8 cellular contexts compared by ENCODE assay signal in genomic region chr15:41695750-41696436, GRCh38. TPM values are rescaled to one million over a fixed set of nuclear protein-coding genes. Genes with fewer than 3 reads are reported as not detected.
DNase-seq lines count a peak whose midpoint lies in the region; ATAC-seq and TF ChIP-seq lines count a peak whose summit lies in the region.

No MANE protein-coding gene starts in this region.

- no peaks in the 10 kb centered on the region for H4K20me1 ChIP-seq in fibroblast of lung (ENCODE audit: control insufficient read depth, extremely low read depth, insufficient read depth, low read length)

- H3K4me3 ChIP-seq in fibroblast of lung (replicated peaks in 1 of 4; ENCODE audit: control extremely low read depth in 1 of 4, insufficient read depth in 1 of 4, low read depth in 3 of 4, low read length in 4 of 4) (peak overlapping the region in 1 of 4 experiments; percentile 23), skeletal muscle cell (ENCODE audit: low read depth, low read length) (no peak overlapping the region), neuronal stem cell (ENCODE audit: low read length in 2 of 2) (no peak overlapping the region)

- H3K9me3 ChIP-seq in fibroblast of lung (ENCODE audit: control insufficient read depth, insufficient read depth, low read depth, low read length) (no peaks in the 10 kb centered on the region), neuronal stem cell (replicated peaks in 1 of 2; ENCODE audit: control insufficient read depth in 2 of 2, insufficient read depth in 1 of 2, low read depth in 1 of 2, low read length in 2 of 2) (peaks cover 0 to 3% of the 10 kb centered on the region in 2 donors)

- H2BK15ac ChIP-seq in neuronal stem cell (ENCODE audit: low read length): no peak overlapping the region

- H3K4ac ChIP-seq in neuronal stem cell (ENCODE audit: low read length): no peak overlapping the region

- H4K8ac ChIP-seq in neuronal stem cell (ENCODE audit: low read depth, low read length): no peak overlapping the region

- DNase-seq in KG1 (lab: John Stamatoyannopoulos, UW): peak; percentile 62
- DNase-seq in activated CD4-positive, alpha-beta T cell treated with anti-CD3 and anti-CD28 coated beads for 4 hours: peak; percentile 36 to 42
- peak; percentile 23 to 71 for DNase-seq in fibroblast of lung (ENCODE audit: low read depth in 2 of 2)
- DNase-seq in skeletal muscle cell (ENCODE audit: low read depth): peak; percentile 7
- DNase-seq in NCI-H1105 (lab: John Stamatoyannopoulos, UW): no peak
- no peak for DNase-seq in neuronal stem cell (ENCODE audit: low spot score)

- no peak overlapping the region for H3K4me2 ChIP-seq in fibroblast of lung (ENCODE audit: extremely low read depth, insufficient read depth, low read length)
- no peak overlapping the region for H3K4me2 ChIP-seq in neuronal stem cell (ENCODE audit: insufficient read depth, low read length, poor library complexity, severe bottlenecking)

- H3K79me1 ChIP-seq in neuronal stem cell (ENCODE audit: low read depth, low read length): no peaks in the 10 kb centered on the region

- H3K23ac ChIP-seq in neuronal stem cell (ENCODE audit: low read depth, low read length, poor library complexity): no peak overlapping the region

- H2BK120ac ChIP-seq in neuronal stem cell (ENCODE audit: low read depth, low read length): no peak overlapping the region

- no peak overlapping the region for H3K14ac ChIP-seq in neuronal stem cell (ENCODE audit: low read length)

- no peak overlapping the region for H2BK5ac ChIP-seq in neuronal stem cell (ENCODE audit: low read length)

- H4K91ac ChIP-seq in neuronal stem cell (ENCODE audit: low read depth, low read length, poor library complexity): no peak overlapping the region

- WGBS in neuronal stem cell (ENCODE audit: extremely low coverage in 2 of 2, insufficient read length in 2 of 2, insufficient replicate concordance in 1 of 2), 2 donors: no CpG with 5 or more reads among the region's 8 CpGs

- H3K79me2 ChIP-seq in fibroblast of lung (ENCODE audit: control insufficient read depth, insufficient read depth, low read length): peaks cover 2% of the 10 kb centered on the region

- no peak overlapping the region for H3K9ac ChIP-seq in fibroblast of lung (ENCODE audit: insufficient read depth, low read length)
- H3K9ac ChIP-seq in neuronal stem cell (ENCODE audit: low read depth, low read length, poor library complexity): no peak overlapping the region

- no peaks in the 10 kb centered on the region for H3K36me3 ChIP-seq in fibroblast of lung (ENCODE audit: control insufficient read depth, insufficient read depth, low read length)
- peaks cover 2 to 43% of the 10 kb centered on the region in 2 donors for H3K36me3 ChIP-seq in neuronal stem cell (replicated peaks in 1 of 2; ENCODE audit: control insufficient read depth in 2 of 2, insufficient read depth in 2 of 2, low read length in 2 of 2)

- no peak overlapping the region for H3K27ac ChIP-seq in fibroblast of lung (ENCODE audit: insufficient read depth, low read length)
- H3K27ac ChIP-seq in neuronal stem cell (replicated peaks; ENCODE audit: low read length): no peak overlapping the region

- H2AFZ ChIP-seq in fibroblast of lung (ENCODE audit: low read length) (no peak overlapping the region), neuronal stem cell (ENCODE audit: low read length) (no peak overlapping the region)

- no peak overlapping the region for H2AK5ac ChIP-seq in neuronal stem cell (ENCODE audit: low read depth, low read length)

- ATAC-seq in GM21576 (IDR thresholded peaks at IDR 0.05; ENCODE audit: unreplicated experiment): peak; percentile 78

- H3K18ac ChIP-seq in neuronal stem cell (ENCODE audit: low read length): no peak overlapping the region

- H2BK12ac ChIP-seq in neuronal stem cell (ENCODE audit: low read length): no peak overlapping the region

- peak; percentile 64 for TF ChIP-seq CTCF in GM12873 (IDR thresholded peaks at IDR 0.05; ENCODE audit: insufficient read depth, low read depth, low read length, missing control alignments)
- peak; percentile 21 to 48 for TF ChIP-seq CTCF in fibroblast of lung (conservative IDR thresholded peaks at IDR 0.05 in 1 of 2, IDR thresholded peaks at IDR 0.05 in 1 of 2; ENCODE audit: low read depth in 1 of 2, low read length in 2 of 2)

- no peaks in the 10 kb centered on the region for H3K4me1 ChIP-seq in fibroblast of lung (ENCODE audit: control insufficient read depth, extremely low read depth, insufficient read depth, low read length)
- no peaks in the 10 kb centered on the region for H3K4me1 ChIP-seq in neuronal stem cell (ENCODE audit: control insufficient read depth in 2 of 2, insufficient read depth in 1 of 2, low read depth in 1 of 2, low read length in 2 of 2)

- H3K27me3 ChIP-seq in fibroblast of lung (ENCODE audit: control insufficient read depth, insufficient read depth, low read length) (no peaks in the 10 kb centered on the region), neuronal stem cell (ENCODE audit: control insufficient read depth in 3 of 3, insufficient read depth in 3 of 3, low read depth in 1 of 3, low read length in 3 of 3) (no peaks in the 10 kb centered on the region)

RNA-seq across cellular contexts. Expression of gene MGA, which starts 35.7 kb away (rescaled TPM):
- total RNA-seq in fibroblast of lung: 31.6 and 33.7 TPM in 2 replicates
- 6.1 and 6.5 TPM in 2 replicates for polyA plus RNA-seq in fibroblast of lung
- polyA plus RNA-seq in fibroblast of lung (2012): 4.9 and 6.1 TPM in 2 replicates
- 12.9 and 29.0 TPM in 2 replicates for polyA minus RNA-seq in fibroblast of lung (ENCODE audit: low replicate concordance)
- 9.4 TPM for polyA plus RNA-seq in neuronal stem cell (2013, experiment 1 of 2)
- polyA plus RNA-seq in neuronal stem cell (2013, experiment 2 of 2): 9.0 TPM

Comparison
In these comparisons a context has a peak if more than half of its experiments do, and no peak if none do; other contexts are left out.
1. DNase-seq: peak in KG1 (single experiment), activated CD4-positive, alpha-beta T cell treated with anti-CD3 and anti-CD28 coated beads for 4 hours (2 of 2), fibroblast of lung (2 of 2) and skeletal muscle cell (single experiment); none in NCI-H1105 (single experiment) and neuronal stem cell (single experiment).